In the genomic region with DNA sequence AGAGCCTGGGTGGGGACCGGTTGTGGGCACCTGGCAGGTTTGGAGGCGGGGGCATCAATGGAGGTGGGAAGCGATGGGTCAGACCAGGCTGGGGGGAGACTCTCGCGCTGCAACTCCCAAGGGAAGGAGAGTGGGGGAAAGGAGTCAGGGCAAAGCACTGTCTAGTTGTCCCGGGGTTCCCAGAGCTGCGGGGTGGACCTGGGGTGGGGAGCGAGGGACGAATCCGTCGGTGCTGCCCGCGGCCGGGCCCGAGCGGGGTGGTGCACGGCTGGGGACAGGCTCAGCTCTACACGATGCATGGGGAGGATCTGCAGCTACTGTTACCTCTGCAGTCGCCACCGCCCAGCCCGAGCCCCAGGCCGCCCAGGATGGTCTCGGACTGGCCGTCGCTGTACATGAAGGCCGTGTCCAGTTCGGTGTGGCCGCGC, we compare ENCODE assay signal across 8 cellular contexts. TPM values are rescaled to one million over a fixed set of nuclear protein-coding genes. Genes with fewer than 3 reads are reported as not detected.
DNase-seq lines count a peak whose midpoint lies in the region; ATAC-seq, FAIRE-seq and TF ChIP-seq lines count a peak whose summit lies in the region.

No MANE protein-coding gene starts in this region.

- H3K36me3 ChIP-seq in bronchial epithelial cell (ENCODE audit: control insufficient read depth, insufficient read depth, low read length), result peaks cover 13% of the 10 kb centered on the region
- peaks cover 23% of the 10 kb centered on the region for H3K36me3 ChIP-seq in lower lobe of right lung
- peaks cover 12 to 28% (median 19%) of the 10 kb centered on the region in 3 donors for H3K36me3 ChIP-seq in tibial artery

- H3K27ac ChIP-seq in 22Rv1, result peak overlapping the region; percentile 69
- peak overlapping the region; percentile 90 for H3K27ac ChIP-seq in lower lobe of right lung
- H3K27ac ChIP-seq in tibial artery, result peak overlapping the region; percentile 67 to 89

- TF ChIP-seq CTCF in 22Rv1 (IDR thresholded peaks at IDR 0.05), result no peak
- TF ChIP-seq CTCF in bronchial epithelial cell (IDR thresholded peaks at IDR 0.05; ENCODE audit: insufficient read depth, low read length, severe bottlenecking), result no peak
- TF ChIP-seq CTCF in lower lobe of right lung (IDR thresholded peaks at IDR 0.05), result no peak
- TF ChIP-seq CTCF in tibial artery (IDR thresholded peaks at IDR 0.05), result no peak

- FAIRE-seq in bronchial epithelial cell (lab: Jason Lieb, UNC), result no peak

- H3K4me1 ChIP-seq in lower lobe of right lung (peaks cover 39% of the 10 kb centered on the region), tibial artery (peaks cover 0 to 37% (median 20%) of the 10 kb centered on the region in 4 donors)

- DNase-seq in NCI-H1092 (lab: John Stamatoyannopoulos, UW), result peak; percentile 45
- DNase-seq in bronchial epithelial cell (ENCODE audit: low read depth), result no peak
- no peak for DNase-seq in lower lobe of right lung
- no peak for DNase-seq in tibial artery
- no peak for DNase-seq in ureter (ENCODE audit: low spot score)
- no peak for DNase-seq in epidermal melanocyte (ENCODE audit: insufficient read length, low spot score)

- H3K27me3 ChIP-seq in bronchial epithelial cell (ENCODE audit: control insufficient read depth, insufficient read depth, low read length) (no peaks in the 10 kb centered on the region), lower lobe of right lung (ENCODE audit: low read depth) (no peaks in the 10 kb centered on the region), tibial artery (no peaks in the 10 kb centered on the region)

- intact Hi-C loops in lower lobe of right lung (cut with DNase I), result no loop called here
- intact Hi-C loops in tibial artery (cut with DNase I; ENCODE audit: low total_unique reads), result no loop called here

- H3K4me3 ChIP-seq in bronchial epithelial cell (ENCODE audit: low read depth, low read length), result peak overlapping the region; percentile 83
- peak overlapping the region; percentile 95 for H3K4me3 ChIP-seq in lower lobe of right lung
- H3K4me3 ChIP-seq in tibial artery, result peak overlapping the region; percentile 90 to 97

- ATAC-seq in GM19023 (IDR thresholded peaks at IDR 0.05; ENCODE audit: unreplicated experiment) (peak; percentile 9), lower lobe of right lung (peak; percentile 27 to 41)

- H3K9me3 ChIP-seq in lower lobe of right lung (no peaks in the 10 kb centered on the region), tibial artery (no peaks in the 10 kb centered on the region)

RNA-seq across cellular contexts. Expression of a gene that starts 0.4 kb away (rescaled TPM):
- total RNA-seq in bronchial epithelial cell (45.2 and 54.8 TPM in 2 replicates), lower lobe of right lung (37.4 TPM), ureter (40.8 TPM)

RNA-seq across cellular contexts. Expression of a gene that starts 0.6 kb away (rescaled TPM):
- total RNA-seq in bronchial epithelial cell (23.9 and 26.6 TPM in 2 replicates), lower lobe of right lung (15.4 TPM), ureter (11.3 TPM)

RNA-seq across cellular contexts. Expression of a gene that starts 22.9 kb away (rescaled TPM):
- total RNA-seq in bronchial epithelial cell (0.26 TPM in 2 replicates), lower lobe of right lung (0.30 TPM), ureter (1.8 TPM)

RNA-seq across cellular contexts. Expression of a gene that starts 59.9 kb away (rescaled TPM):
- total RNA-seq in bronchial epithelial cell (26.0 and 55.5 TPM in 2 replicates), lower lobe of right lung (16.4 TPM), ureter (43.0 TPM)
